ENCODE assay signal across 24 cellular contexts in genomic region chr9:32970554-32970953, GRCh38.
"Had no signal": no experiment of that assay in that cellular context is flagged by ENCODE, and none has a peak within 500 bp of the region (broad histone marks: within the 10 kb centered on the region; RNA-seq: fewer than 3 reads in every experiment).

No MANE protein-coding gene starts in this region.

- H3K9me3 ChIP-seq: Peyer's patch had no signal

- ATAC-seq: activated T-cell treated with anti-CD3 and anti-CD28 coated beads, Interleukin-2, amount 50 U/mL, for 4 hours; activated T-helper 17 cell treated with anti-CD3 and anti-CD28 coated beads, Interleukin-2, amount 50 U/mL, for 72 hours; T-helper 17 cell had no signal

- H3K27me3 ChIP-seq: Peyer's patch had no signal

- H3K27ac Mint-ChIP-seq: activated B cell treated with CpG ODN at 0.5 μM for 24 hours; activated CD4-positive, alpha-beta memory T cell treated with anti-CD3 and anti-CD28 coated beads for 36 hours; activated CD4-positive, alpha-beta T cell treated with anti-CD3 and anti-CD28 coated beads, Interleukin-2, amount 10 ng/mL, durations not matched to agents 7 days and 5 days; activated naive CD4-positive, alpha-beta T cell treated with anti-CD3 and anti-CD28 coated beads for 36 hours; activated naive CD8-positive, alpha-beta T cell; activated T-helper 17 cell treated with anti-CD3 and anti-CD28 coated beads, Interleukin-2, amount 50 U/mL, for 72 hours; T-helper 17 cell had no signal

- H3K4me1 Mint-ChIP-seq: activated CD4-positive, alpha-beta T cell treated with anti-CD3 and anti-CD28 coated beads, Interleukin-2, amount 10 ng/mL, durations not matched to agents 7 days and 5 days; central memory CD8-positive, alpha-beta T cell had no signal

- DNase-seq: activated B cell treated with CpG ODN at 0.5 μM for 24 hours; activated CD4-positive, alpha-beta memory T cell treated with anti-CD3 and anti-CD28 coated beads for 36 hours; activated CD4-positive, alpha-beta T cell treated with anti-CD3 and anti-CD28 coated beads, Interleukin-2, amount 10 ng/mL, durations not matched to agents 7 days and 5 days; activated CD8-positive, alpha-beta memory T cell treated with anti-CD3 and anti-CD28 coated beads for 24 hours; activated gamma-delta T cell; activated naive CD4-positive, alpha-beta T cell treated with anti-CD3 and anti-CD28 coated beads for 36 hours; activated T-cell treated with anti-CD3 and anti-CD28 coated beads, Interleukin-2, amount 50 U/mL, for 4 hours; MM.1S; NCI-H1105; NCI-H1436; NCI-H187; NCI-H2081; NCI-H510A treated with DMSO at 0.1 percent for 48 hours; NCI-H69; NK-92 treated with Interleukin-12 subunit alpha and Interleukin-12 subunit beta, amount 100 ng/mL, for 24 hours; OCI-M1; Peyer's patch; SIG-M5; T-helper 17 cell; T-helper 9 cell had no signal

- H3K4me3 Mint-ChIP-seq: activated B cell treated with CpG ODN at 0.5 μM for 24 hours; activated CD4-positive, alpha-beta memory T cell treated with anti-CD3 and anti-CD28 coated beads for 36 hours; activated CD4-positive, alpha-beta T cell treated with anti-CD3 and anti-CD28 coated beads, Interleukin-2, amount 10 ng/mL, durations not matched to agents 7 days and 5 days; activated naive CD4-positive, alpha-beta T cell treated with anti-CD3 and anti-CD28 coated beads for 36 hours; activated naive CD8-positive, alpha-beta T cell; activated T-cell treated with anti-CD3 and anti-CD28 coated beads, Interleukin-2, amount 50 U/mL, for 4 hours; activated T-helper 17 cell treated with anti-CD3 and anti-CD28 coated beads, Interleukin-2, amount 50 U/mL, for 72 hours; central memory CD8-positive, alpha-beta T cell; T-helper 17 cell had no signal

- H3K27ac ChIP-seq: KMS-11, Peyer's patch had no signal

- H3K4me3 ChIP-seq: Peyer's patch had no signal

- H3K4me1 ChIP-seq: Peyer's patch had no signal

- H3K27me3 Mint-ChIP-seq: activated B cell treated with CpG ODN at 0.5 μM for 24 hours; activated CD4-positive, alpha-beta memory T cell treated with anti-CD3 and anti-CD28 coated beads for 36 hours; activated CD4-positive, alpha-beta T cell treated with anti-CD3 and anti-CD28 coated beads, Interleukin-2, amount 10 ng/mL, durations not matched to agents 7 days and 5 days; activated naive CD8-positive, alpha-beta T cell; activated T-helper 17 cell treated with anti-CD3 and anti-CD28 coated beads, Interleukin-2, amount 50 U/mL, for 72 hours; central memory CD8-positive, alpha-beta T cell; T-helper 17 cell had no signal

- H3K9me3 Mint-ChIP-seq: activated B cell treated with CpG ODN at 0.5 μM for 24 hours; activated CD4-positive, alpha-beta memory T cell treated with anti-CD3 and anti-CD28 coated beads for 36 hours; activated CD4-positive, alpha-beta T cell treated with anti-CD3 and anti-CD28 coated beads, Interleukin-2, amount 10 ng/mL, durations not matched to agents 7 days and 5 days; activated naive CD4-positive, alpha-beta T cell treated with anti-CD3 and anti-CD28 coated beads for 36 hours; activated T-cell treated with anti-CD3 and anti-CD28 coated beads, Interleukin-2, amount 50 U/mL, for 4 hours; activated T-helper 17 cell treated with anti-CD3 and anti-CD28 coated beads, Interleukin-2, amount 50 U/mL, for 72 hours; central memory CD8-positive, alpha-beta T cell had no signal
